Comparison of ENCODE assay signal across 15 cellular contexts in genomic region chr5:124572973-124573372, GRCh38.
"Had no signal": no experiment of that assay in that cellular context is flagged by ENCODE, and none has a peak within 500 bp of the region (broad histone marks: within the 10 kb centered on the region; RNA-seq: fewer than 3 reads in every experiment).

No MANE protein-coding gene starts in this region.

- H3K4me1 ChIP-seq: transverse colon had no signal

- H3K9me3 Mint-ChIP-seq: activated naive CD4-positive, alpha-beta T cell treated with anti-CD3 and anti-CD28 coated beads for 36 hours; naive thymus-derived CD8-positive, alpha-beta T cell had no signal

- DNase-seq: activated CD4-positive, alpha-beta T cell treated with anti-CD3 and anti-CD28 coated beads for 48 hours; activated naive CD4-positive, alpha-beta T cell treated with anti-CD3 and anti-CD28 coated beads for 36 hours; effector CD8-positive, alpha-beta T cell; kidney glomerular epithelial cell; naive thymus-derived CD8-positive, alpha-beta T cell; occipital lobe; stimulated activated CD4-positive, alpha-beta T cell treated with anti-CD3 and anti-CD28 coated beads, Interleukin-12 subunit alpha, Interleukin-12 subunit beta, amount 100 ng/mL, for 4 hours; stimulated activated naive CD4-positive, alpha-beta T cell; T-cell; T1000; transverse colon had no signal

- ATAC-seq: gastroesophageal sphincter; naive thymus-derived CD8-positive, alpha-beta T cell; T-cell had no signal

- H3K9me3 ChIP-seq: gastroesophageal sphincter, transverse colon had no signal

- H3K36me3 ChIP-seq: cardiac muscle cell, gastroesophageal sphincter, transverse colon had no signal

- H3K27ac Mint-ChIP-seq: activated naive CD4-positive, alpha-beta T cell treated with anti-CD3 and anti-CD28 coated beads for 36 hours; naive thymus-derived CD8-positive, alpha-beta T cell; T-cell had no signal

- H3K27me3 ChIP-seq: cardiac muscle cell, gastroesophageal sphincter, transverse colon had no signal

- H3K27ac ChIP-seq: epithelial cell of prostate, gastroesophageal sphincter, transverse colon had no signal

- H3K4me3 ChIP-seq: cardiac muscle cell, gastroesophageal sphincter, lung, transverse colon had no signal

- H3K4me3 Mint-ChIP-seq: activated naive CD4-positive, alpha-beta T cell treated with anti-CD3 and anti-CD28 coated beads for 36 hours; naive thymus-derived CD8-positive, alpha-beta T cell; T-cell had no signal

- H3K4me1 Mint-ChIP-seq: T-cell had no signal

- H3K36me3 Mint-ChIP-seq: naive thymus-derived CD8-positive, alpha-beta T cell; T-cell had no signal
